ENCODE assay signal across 30 cellular contexts in genomic region chr17:73696251-73696650, GRCh38. TPM values are rescaled to one million over a fixed set of nuclear protein-coding genes. Genes with fewer than 3 reads are reported as not detected.
"Had no signal": no experiment of that assay in that cellular context is flagged by ENCODE, and none has a peak within 500 bp of the region (broad histone marks: within the 10 kb centered on the region; RNA-seq: fewer than 3 reads in every experiment).

No MANE protein-coding gene starts in this region.

- H3K9ac ChIP-seq: parathyroid adenoma had no signal

- H3K27me3 ChIP-seq: colonic mucosa, gastrocnemius medialis, hepatocyte, neutrophil, right atrium auricular region, thyroid gland had no signal

- H3K27ac Mint-ChIP-seq: effector memory CD8-positive, alpha-beta T cell; naive thymus-derived CD8-positive, alpha-beta T cell; nephron progenitor cell; progenitor cell of endocrine pancreas; stimulated activated effector memory CD8-positive, alpha-beta T cell treated with anti-CD3 and anti-CD28 coated beads, Interleukin-12 subunit alpha, Interleukin-12 subunit beta, amount 100 ng/mL, for 72 hours; type B pancreatic cell had no signal

- H3K4me1 Mint-ChIP-seq: central memory CD8-positive, alpha-beta T cell; stimulated activated effector memory CD8-positive, alpha-beta T cell treated with anti-CD3 and anti-CD28 coated beads, Interleukin-12 subunit alpha, Interleukin-12 subunit beta, amount 100 ng/mL, for 72 hours had no signal

- H3K79me2 ChIP-seq: hepatocyte, parathyroid adenoma had no signal

- H3K27ac ChIP-seq: colonic mucosa, epithelial cell of prostate, gastrocnemius medialis, hepatocyte, lower lobe of right lung, neutrophil, parathyroid adenoma, right atrium auricular region, sigmoid colon, stomach, thyroid gland had no signal

- H3K9me3 ChIP-seq: colonic mucosa, gastrocnemius medialis, lower lobe of right lung, neutrophil, right atrium auricular region, sigmoid colon, stomach, thyroid gland had no signal

- ATAC-seq: effector memory CD8-positive, alpha-beta T cell; esophagus mucosa; gastrocnemius medialis; left colon; left ventricle myocardium superior; naive thymus-derived CD8-positive, alpha-beta T cell; stimulated activated effector memory CD8-positive, alpha-beta T cell treated with anti-CD3 and anti-CD28 coated beads, Interleukin-12 subunit alpha, Interleukin-12 subunit beta, amount 100 ng/mL, for 72 hours had no signal

- H3K36me3 ChIP-seq: colonic mucosa, gastrocnemius medialis, lower lobe of right lung, neutrophil, right atrium auricular region, sigmoid colon, stomach, thyroid gland had no signal

- H3K4me3 Mint-ChIP-seq: central memory CD8-positive, alpha-beta T cell; effector memory CD8-positive, alpha-beta T cell; naive thymus-derived CD8-positive, alpha-beta T cell; nephron progenitor cell; stimulated activated effector memory CD8-positive, alpha-beta T cell treated with anti-CD3 and anti-CD28 coated beads, Interleukin-12 subunit alpha, Interleukin-12 subunit beta, amount 100 ng/mL, for 72 hours; type B pancreatic cell had no signal

- H2AFZ ChIP-seq: hepatocyte, parathyroid adenoma had no signal

- DNase-seq: colonic mucosa; dermis blood vessel endothelial cell; effector memory CD8-positive, alpha-beta T cell; foreskin fibroblast; gastrocnemius medialis; head of caudate nucleus; kidney glomerular epithelial cell; left colon; left ventricle myocardium superior; lower lobe of right lung; nephron progenitor cell; sigmoid colon; stimulated activated CD4-positive, alpha-beta T cell treated with anti-CD3 and anti-CD28 coated beads, Interleukin-2, amount 100 ng/mL, for 24 hours; stimulated activated CD4-positive, alpha-beta T cell treated with anti-CD3 and anti-CD28 coated beads, Interleukin-4, amount 100 ng/mL, for 24 hours; stimulated activated naive CD4-positive, alpha-beta T cell treated with Interleukin-2 at 50 U/mL for 16 hours; stomach; thyroid gland had no signal

- H3K9me3 Mint-ChIP-seq: nephron progenitor cell; stimulated activated effector memory CD8-positive, alpha-beta T cell treated with anti-CD3 and anti-CD28 coated beads, Interleukin-12 subunit alpha, Interleukin-12 subunit beta, amount 100 ng/mL, for 72 hours had no signal

- FAIRE-seq: islet of Langerhans had no signal

- H3K4me2 ChIP-seq: hepatocyte had no signal

- H3K36me3 Mint-ChIP-seq: naive thymus-derived CD8-positive, alpha-beta T cell; stimulated activated effector memory CD8-positive, alpha-beta T cell treated with anti-CD3 and anti-CD28 coated beads, Interleukin-12 subunit alpha, Interleukin-12 subunit beta, amount 100 ng/mL, for 72 hours; type B pancreatic cell had no signal

- H3K4me1 ChIP-seq: colonic mucosa, gastrocnemius medialis, lower lobe of right lung, parathyroid adenoma, right atrium auricular region, sigmoid colon, stomach, thyroid gland had no signal

- H3K4me3 ChIP-seq: colonic mucosa, gastrocnemius medialis, hepatocyte, lower lobe of right lung, right atrium auricular region, sigmoid colon, stomach, thyroid gland had no signal

RNA-seq across cellular contexts. Expression of gene SDK2, which starts 52.0 kb away (rescaled TPM):
- total RNA-seq: dermis blood vessel endothelial cell, myocyte had no signal
